Comparison of ENCODE assay signal across 2 cellular contexts in the genomic region with DNA sequence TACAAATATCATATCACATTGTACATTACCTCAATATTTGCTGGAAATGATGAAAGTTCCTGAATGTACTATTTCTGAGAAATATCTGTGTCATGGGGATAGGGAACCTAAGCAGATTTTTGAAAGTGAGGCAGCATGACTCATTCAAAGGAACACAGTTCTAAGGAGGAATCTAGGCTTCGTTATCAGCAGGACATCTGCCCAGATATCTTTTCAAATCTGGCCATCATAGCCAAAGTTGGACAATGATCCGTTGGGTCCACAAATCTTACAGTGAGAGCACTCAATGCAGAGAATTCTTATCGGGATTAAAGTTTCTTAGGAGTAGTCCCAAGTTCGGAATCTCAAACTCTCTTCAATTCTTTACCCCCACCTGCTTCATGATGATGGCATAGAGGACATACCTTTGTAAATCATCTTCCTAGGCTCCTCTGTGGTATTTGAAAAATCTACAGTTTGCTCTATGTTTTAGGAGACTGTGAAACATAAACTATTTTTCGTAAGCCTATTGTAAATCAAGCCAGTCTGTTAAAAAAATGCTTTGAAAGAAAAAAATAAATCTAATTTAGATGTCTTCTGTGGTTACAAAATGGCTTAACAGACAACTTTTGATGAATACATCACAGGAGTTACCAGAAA.
TF ChIP-seq lines count a peak whose summit lies in the region.

No MANE protein-coding gene starts in this region.

TF ChIP-seq in K562, 482 proteins besides CTCF, POLR2A, EP300 and RAD21:
- TF ChIP-seq NFE2 (IDR thresholded peaks at IDR 0.05; ENCODE audit: low read depth) (0 out of 2 replicates have a peak, but pooled peaks have one; percentile 5), SOX6 (IDR thresholded peaks at IDR 0.05) (peak; percentile 56; the same call in 1 of the 2 replicates), POLR2AphosphoS5 (IDR thresholded peaks at IDR 0.05; ENCODE audit: control insufficient read depth, insufficient read depth, low read depth, low read length) (no peak), SMARCA5 (IDR thresholded peaks at IDR 0.05) (no peak), RCOR1 (IDR thresholded peaks at IDR 0.05; ENCODE audit: borderline replicate concordance in 1 of 2, low read depth in 2 of 2, low read length in 2 of 2) (peak in 1 of 2 experiments; percentile 65; a peak in 1 of 4 replicates), MTA1 (IDR thresholded peaks at IDR 0.05; ENCODE audit: borderline replicate concordance) (0 out of 2 replicates have a peak, but pooled peaks have one; percentile 20), ARID1B (IDR thresholded peaks at IDR 0.05) (peak; percentile 63), HDAC2 (IDR thresholded peaks at IDR 0.05) (0 out of 2 replicates have a peak, but pooled peaks have one; percentile 47), CTBP1 (IDR thresholded peaks at IDR 0.05; ENCODE audit: borderline replicate concordance) (peak; percentile 75), SMARCE1 (IDR thresholded peaks at IDR 0.05) (peak; percentile 59; the same call in 1 of the 2 replicates), SMARCA4 (IDR thresholded peaks at IDR 0.05) (peak; percentile 44; the same call in 1 of the 2 replicates), SRSF9 (IDR thresholded peaks at IDR 0.05; ENCODE audit: borderline replicate concordance, low read depth, low read length) (no peak), ZEB2 (IDR thresholded peaks at IDR 0.05) (peak; percentile 79; the same call in 1 of the 2 replicates), FOSL1 (tag; conservative IDR thresholded peaks at IDR 0.05) (peak; percentile 67), MIER1 (IDR thresholded peaks at IDR 0.05; ENCODE audit: low read depth) (no peak), CBFA2T3 (IDR thresholded peaks at IDR 0.05) (peak; percentile 35; the same call in 1 of the 2 replicates), JUND (IDR thresholded peaks at IDR 0.05; ENCODE audit: borderline replicate concordance, low read depth, low read length) (peak; percentile 79; the same call in 1 of the 2 replicates), JUND (tag; IDR thresholded peaks at IDR 0.05; ENCODE audit: borderline replicate concordance, low read depth, low read length) (peak; percentile 59; the same call in 2 of the 3 replicates), DPF2 (IDR thresholded peaks at IDR 0.05) (0 out of 2 replicates have a peak, but pooled peaks have one; percentile 32)
- TF ChIP-seq, protein P1, sequence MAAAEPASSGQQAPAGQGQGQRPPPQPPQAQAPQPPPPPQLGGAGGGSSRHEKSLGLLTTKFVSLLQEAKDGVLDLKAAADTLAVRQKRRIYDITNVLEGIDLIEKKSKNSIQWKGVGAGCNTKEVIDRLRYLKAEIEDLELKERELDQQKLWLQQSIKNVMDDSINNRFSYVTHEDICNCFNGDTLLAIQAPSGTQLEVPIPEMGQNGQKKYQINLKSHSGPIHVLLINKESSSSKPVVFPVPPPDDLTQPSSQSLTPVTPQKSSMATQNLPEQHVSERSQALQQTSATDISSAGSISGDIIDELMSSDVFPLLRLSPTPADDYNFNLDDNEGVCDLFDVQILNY (CRISPR knock-in tag; IDR thresholded peaks at IDR 0.05): no peak
- TF ChIP-seq, protein P2, sequence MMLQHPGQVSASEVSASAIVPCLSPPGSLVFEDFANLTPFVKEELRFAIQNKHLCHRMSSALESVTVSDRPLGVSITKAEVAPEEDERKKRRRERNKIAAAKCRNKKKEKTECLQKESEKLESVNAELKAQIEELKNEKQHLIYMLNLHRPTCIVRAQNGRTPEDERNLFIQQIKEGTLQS (IDR thresholded peaks at IDR 0.05): peak; percentile 74
- TF ChIP-seq, protein P2 (CRISPR knock-in tag; conservative IDR thresholded peaks at IDR 0.05): no peak

TF ChIP-seq in HepG2, 621 proteins besides CTCF, POLR2A, EP300 and RAD21:
- TF ChIP-seq, protein P3, sequence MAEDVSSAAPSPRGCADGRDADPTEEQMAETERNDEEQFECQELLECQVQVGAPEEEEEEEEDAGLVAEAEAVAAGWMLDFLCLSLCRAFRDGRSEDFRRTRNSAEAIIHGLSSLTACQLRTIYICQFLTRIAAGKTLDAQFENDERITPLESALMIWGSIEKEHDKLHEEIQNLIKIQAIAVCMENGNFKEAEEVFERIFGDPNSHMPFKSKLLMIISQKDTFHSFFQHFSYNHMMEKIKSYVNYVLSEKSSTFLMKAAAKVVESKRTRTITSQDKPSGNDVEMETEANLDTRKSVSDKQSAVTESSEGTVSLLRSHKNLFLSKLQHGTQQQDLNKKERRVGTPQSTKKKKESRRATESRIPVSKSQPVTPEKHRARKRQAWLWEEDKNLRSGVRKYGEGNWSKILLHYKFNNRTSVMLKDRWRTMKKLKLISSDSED (CRISPR knock-in tag; IDR thresholded peaks at IDR 0.05): no peak
- TF ChIP-seq GATAD2A (CRISPR knock-in tag; IDR thresholded peaks at IDR 0.05): peak; percentile 39; the same call in 1 of the 2 replicates
- peak; percentile 55 for TF ChIP-seq FOSL2 (CRISPR knock-in tag; IDR thresholded peaks at IDR 0.05)
